ENCODE assay signal across 20 cellular contexts in genomic region chr2:12951657-12951973, GRCh38.
"Had no signal": no experiment of that assay in that cellular context is flagged by ENCODE, and none has a peak within 500 bp of the region (broad histone marks: within the 10 kb centered on the region; RNA-seq: fewer than 3 reads in every experiment).

No MANE protein-coding gene starts in this region.

- DNase-seq: activated B cell treated with CpG ODN at 0.5 μM for 24 hours; activated CD4-positive, alpha-beta T cell treated with anti-CD3 and anti-CD28 coated beads, Interleukin-2, amount 10 ng/mL, durations not matched to agents 24 days and 14 days; activated CD8-positive, alpha-beta memory T cell treated with anti-CD3 and anti-CD28 coated beads, Interleukin-2, amount 50 U/mL, for 4 hours; activated CD8-positive, alpha-beta T cell treated with anti-CD3 and anti-CD28 coated beads, Interleukin-2, amount 10 ng/mL, durations not matched to agents 7 days and 5 days; activated effector memory CD4-positive, alpha-beta T cell treated with anti-CD3 and anti-CD28 coated beads, Interleukin-2, amount 50 U/mL, for 16 hours; activated T-cell treated with anti-CD3 and anti-CD28 coated beads, Interleukin-2, amount 50 U/mL, for 48 hours; body of pancreas; effector memory CD8-positive, alpha-beta T cell; gastrocnemius medialis; heart left ventricle; left cardiac atrium; lower lobe of right lung; pancreas; stimulated activated CD4-positive, alpha-beta T cell treated with anti-CD3 and anti-CD28 coated beads, Interleukin-12 subunit alpha, Interleukin-12 subunit beta, amount 100 ng/mL, for 4 hours; stimulated activated CD4-positive, alpha-beta T cell treated with anti-CD3 and anti-CD28 coated beads, Interleukin-2, amount 100 ng/mL, for 24 hours; thyroid gland; uterus had no signal

- H3K27ac ChIP-seq: body of pancreas, epithelial cell of prostate, gastrocnemius medialis, heart left ventricle, lower lobe of right lung, pancreas, thyroid gland, uterus had no signal

- H3K4me3 ChIP-seq: body of pancreas, gastrocnemius medialis, heart left ventricle, lower lobe of right lung, pancreas, thyroid gland, uterus had no signal

- H3K27me3 ChIP-seq: body of pancreas, heart left ventricle, pancreas, thyroid gland, uterus had no signal

- H3K9me3 ChIP-seq: body of pancreas, gastrocnemius medialis, heart left ventricle, lower lobe of right lung, pancreas, thyroid gland, uterus had no signal

- H3K4me1 ChIP-seq: body of pancreas, gastrocnemius medialis, heart left ventricle, lower lobe of right lung, pancreas, thyroid gland, uterus had no signal

- ATAC-seq: activated CD8-positive, alpha-beta T cell treated with anti-CD3 and anti-CD28 coated beads, Interleukin-2, amount 10 ng/mL, durations not matched to agents 7 days and 5 days; body of pancreas; effector memory CD8-positive, alpha-beta T cell; gastrocnemius medialis; heart left ventricle; left cardiac atrium; lower lobe of right lung; pancreas; sciatic nerve; stimulated activated memory B cell treated with anti-CD40 and anti-IgM and Interleukin-4, amounts not matched to agents 10 μg/mL and 1 μg/mL and 100 μg/mL, for 72 hours had no signal

- FAIRE-seq: pancreas had no signal

- H3K36me3 ChIP-seq: gastrocnemius medialis, heart left ventricle, lower lobe of right lung, pancreas, thyroid gland, uterus had no signal
